Comparison of ENCODE assay signal across 31 cellular contexts in genomic region chr16:51487880-51488279, GRCh38.
DNase-seq lines count a peak whose midpoint lies in the region; ATAC-seq, FAIRE-seq and TF ChIP-seq lines count a peak whose summit lies in the region.
"Had no signal": no experiment of that assay in that cellular context is flagged by ENCODE, and none has a peak within 500 bp of the region (broad histone marks: within the 10 kb centered on the region; RNA-seq: fewer than 3 reads in every experiment).

No MANE protein-coding gene starts in this region.

- H2AFZ ChIP-seq in HepG2 (ENCODE audit: low read length): no peak overlapping the region

- no peaks in the 10 kb centered on the region for H3K27me3 ChIP-seq in HepG2 (ENCODE audit: control insufficient read depth in 1 of 2, insufficient read depth in 2 of 2, low read length in 2 of 2)
- no peaks in the 10 kb centered on the region for H3K27me3 ChIP-seq in right lobe of liver
- H3K27me3 ChIP-seq: BE2C; BLaER1; BLaER1 treated with 17β-estradiol and CSF1 and Interleukin-3, amounts not matched to agents 10 nM and 100 nM had no signal

- no peak for FAIRE-seq in HepG2 (lab: Jason Lieb, UNC)
- FAIRE-seq: A204.1, A549, D721Med had no signal

- H4K20me1 ChIP-seq in HepG2 (ENCODE audit: insufficient read depth, low read length): no peaks in the 10 kb centered on the region
- H4K20me1 ChIP-seq: BLaER1; BLaER1 treated with 17β-estradiol and CSF1 and Interleukin-3, amounts not matched to agents 10 nM and 100 nM had no signal

- TF ChIP-seq POLR2A in HepG2 (IDR thresholded peaks at IDR 0.05; ENCODE audit: insufficient read depth in 1 of 2, low read depth in 2 of 2, low read length in 2 of 2) (no peak), right lobe of liver (IDR thresholded peaks at IDR 0.05) (no peak)

- intact Hi-C loops in HepG2 (cut with micrococcal nuclease; ENCODE audit: unreplicated experiment): no loop called here
- intact Hi-C loops in right lobe of liver (cut with DNase I): no loop called here

- H3K9me3 ChIP-seq in HepG2 (ENCODE audit: low read length): peaks cover 19% of the 10 kb centered on the region
- H3K9me3 ChIP-seq in right lobe of liver: no peaks in the 10 kb centered on the region
- H3K9me3 ChIP-seq in HEK293 (ENCODE audit: control insufficient read depth, insufficient read depth, low read depth, low read length): no peaks in the 10 kb centered on the region; the same call in 1 of the 2 replicates
- H3K9me3 ChIP-seq: BE2C had no signal

- H3K36me3 ChIP-seq in HepG2 (replicated peaks in 1 of 2; ENCODE audit: control insufficient read depth in 1 of 2, insufficient read depth in 2 of 2, low read length in 2 of 2) (no peaks in the 10 kb centered on the region), right lobe of liver (no peaks in the 10 kb centered on the region), HEK293 (ENCODE audit: control insufficient read depth in 2 of 2, insufficient read depth in 1 of 2, low read length in 2 of 2) (no peaks in the 10 kb centered on the region)
- H3K36me3 ChIP-seq: BE2C, BLaER1 had no signal

- no peak overlapping the region for H3K4me2 ChIP-seq in HepG2 (ENCODE audit: low read depth, low read length)
- H3K4me2 ChIP-seq: A549; BLaER1; BLaER1 treated with 17β-estradiol and CSF1 and Interleukin-3, amounts not matched to agents 10 nM and 100 nM had no signal

- WGBS in HepG2 (ENCODE audit: low lambda C conversion rate): 0% methylated on average over 2 of the region's 2 CpGs
- WGBS in right lobe of liver (ENCODE audit: insufficient coverage, low coverage, low lambda C conversion rate, missing lambda C conversion rate): 88% methylated on average over 2 of the region's 2 CpGs

- H3K4me1 ChIP-seq in HepG2 (ENCODE audit: insufficient read depth, low read length) (no peaks in the 10 kb centered on the region), right lobe of liver (no peaks in the 10 kb centered on the region), HEK293 (ENCODE audit: control insufficient read depth, insufficient read depth, low read length) (peaks cover 11% of the 10 kb centered on the region; the same call in 1 of the 2 replicates)
- H3K4me1 ChIP-seq: A549; BE2C; BLaER1 treated with 17β-estradiol and CSF1 and Interleukin-3, amounts not matched to agents 10 nM and 100 nM; Caco-2 had no signal

- DNase-seq in HepG2 (ENCODE audit: low spot score) (no peak), right lobe of liver (no peak)
- DNase-seq: 8988T; ACHN; AML-193; BE2C; C1 segment of cervical spinal cord; Caco-2; Calu3; CD4-positive, alpha-beta memory T cell; CD4-positive, alpha-beta T cell; CD4-positive, CD25-positive, alpha-beta regulatory T cell; CD8-positive, alpha-beta memory T cell; CD8-positive, alpha-beta T cell; COR-L47; DMS 273 treated with DMSO at 0.1 percent for 48 hours; DMS153; DMS53; DMS79; DMS79 treated with DMSO at 0.1 percent for 48 hours; DND-41; EL had no signal

- H3K4me3 ChIP-seq in HepG2 (replicated peaks in 1 of 3; ENCODE audit: insufficient read depth in 1 of 3, low read depth in 2 of 3, low read length in 3 of 3) (no peak overlapping the region), right lobe of liver (no peak overlapping the region), HEK293 (ENCODE audit: low read depth, low read length) (no peak overlapping the region)
- H3K4me3 ChIP-seq: A549; BLaER1; BLaER1 treated with 17β-estradiol and CSF1 and Interleukin-3, amounts not matched to agents 10 nM and 100 nM had no signal

- in situ Hi-C loops in HepG2 (cut with HindIII; ENCODE audit: extremely low pct_ligation_motif_present, low pct_unique_long_range_greater_than_20kb): no loop called here

- BruUV-seq in HepG2 (replicated peaks; lab: Mats Ljungman, UMichigan): no TSS peak

- H3K9ac ChIP-seq in HepG2 (ENCODE audit: insufficient read depth, low read depth, low read length): no peak overlapping the region
- H3K9ac ChIP-seq: BLaER1; BLaER1 treated with 17β-estradiol and CSF1 and Interleukin-3, amounts not matched to agents 10 nM and 100 nM had no signal

- ATAC-seq in HepG2 (no peak), right lobe of liver (no peak), GM18873 (IDR thresholded peaks at IDR 0.05; ENCODE audit: low FRiP score, unreplicated experiment) (no peak)
- ATAC-seq: A549; CD8-positive, alpha-beta T cell had no signal

- POLR2A ChIA-PET in HepG2 (lab: Yijun Ruan, JAX) (no interaction called here), HEK293 (lab: Yijun Ruan, JAX) (no interaction called here)

- no peak for TF ChIP-seq RAD21 in HepG2 (CRISPR knock-in tag; IDR thresholded peaks at IDR 0.05)

- H3K79me2 ChIP-seq in HepG2 (ENCODE audit: insufficient read depth, low read length): no peaks in the 10 kb centered on the region

- CTCF ChIA-PET in HepG2 (lab: Yijun Ruan, JAX; ENCODE audit: low intra/inter-chr PET ratio, low total read pairs) (no interaction called here), HEK293 (lab: Yijun Ruan, JAX) (no interaction called here)

- TF ChIP-seq EP300 in HepG2 (IDR thresholded peaks at IDR 0.05; ENCODE audit: low read depth in 2 of 2, low read length in 2 of 2) (no peak), HepG2 (CRISPR knock-in tag; IDR thresholded peaks at IDR 0.05; ENCODE audit: borderline replicate concordance) (no peak)

- no peak for TF ChIP-seq CTCF in HepG2 (CRISPR knock-in tag; IDR thresholded peaks at IDR 0.05)
- no peak for TF ChIP-seq CTCF in right lobe of liver (IDR thresholded peaks at IDR 0.05)
- no peak for TF ChIP-seq CTCF in HEK293 (tag by site-specific recombination; IDR thresholded peaks at IDR 0.05)

- H3K27ac ChIP-seq in HepG2 (ENCODE audit: extremely low read length, insufficient read depth, low read length) (no peak overlapping the region), right lobe of liver (no peak overlapping the region), HEK293 (ENCODE audit: extremely low read depth, low read depth, low read length) (no peak overlapping the region)
- H3K27ac ChIP-seq: 22Rv1; A549; BLaER1; BLaER1 treated with 17β-estradiol and CSF1 and Interleukin-3, amounts not matched to agents 10 nM and 100 nM; C4-2B had no signal

TF ChIP-seq in HepG2, 621 proteins besides CTCF, POLR2A, EP300 and RAD21:
- TF ChIP-seq PHF20 (CRISPR knock-in tag; IDR thresholded peaks at IDR 0.05) (no peak), ATF7 (IDR thresholded peaks at IDR 0.05) (peak; percentile 93), ATF7 (CRISPR knock-in tag; IDR thresholded peaks at IDR 0.05) (no peak), HIVEP1 (CRISPR knock-in tag; IDR thresholded peaks at IDR 0.05) (no peak), ERF (CRISPR knock-in tag; IDR thresholded peaks at IDR 0.05) (no peak), ZNF781 (CRISPR knock-in tag; IDR thresholded peaks at IDR 0.05; ENCODE audit: borderline replicate concordance, not compliant biosample characterization) (no peak), TOPORS (CRISPR knock-in tag; IDR thresholded peaks at IDR 0.05) (no peak)
- TF ChIP-seq, protein P1, sequence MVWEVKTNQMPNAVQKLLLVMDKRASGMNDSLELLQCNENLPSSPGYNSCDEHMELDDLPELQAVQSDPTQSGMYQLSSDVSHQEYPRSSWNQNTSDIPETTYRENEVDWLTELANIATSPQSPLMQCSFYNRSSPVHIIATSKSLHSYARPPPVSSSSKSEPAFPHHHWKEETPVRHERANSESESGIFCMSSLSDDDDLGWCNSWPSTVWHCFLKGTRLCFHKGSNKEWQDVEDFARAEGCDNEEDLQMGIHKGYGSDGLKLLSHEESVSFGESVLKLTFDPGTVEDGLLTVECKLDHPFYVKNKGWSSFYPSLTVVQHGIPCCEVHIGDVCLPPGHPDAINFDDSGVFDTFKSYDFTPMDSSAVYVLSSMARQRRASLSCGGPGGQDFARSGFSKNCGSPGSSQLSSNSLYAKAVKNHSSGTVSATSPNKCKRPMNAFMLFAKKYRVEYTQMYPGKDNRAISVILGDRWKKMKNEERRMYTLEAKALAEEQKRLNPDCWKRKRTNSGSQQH (CRISPR knock-in tag; IDR thresholded peaks at IDR 0.05; ENCODE audit: low read depth): no peak

TF ChIP-seq in HEK293, 187 proteins besides CTCF, POLR2A, EP300 and RAD21:
- TF ChIP-seq HOXD13 (CRISPR knock-in tag; IDR thresholded peaks at IDR 0.05; ENCODE audit: borderline replicate concordance) (no peak), ATF2 (tag by site-specific recombination; IDR thresholded peaks at IDR 0.05; ENCODE audit: low read depth) (peak; percentile 44; the same call in 1 of the 2 replicates), SP7 (tag by site-specific recombination; IDR thresholded peaks at IDR 0.05) (no peak)
- TF ChIP-seq, protein P2, sequence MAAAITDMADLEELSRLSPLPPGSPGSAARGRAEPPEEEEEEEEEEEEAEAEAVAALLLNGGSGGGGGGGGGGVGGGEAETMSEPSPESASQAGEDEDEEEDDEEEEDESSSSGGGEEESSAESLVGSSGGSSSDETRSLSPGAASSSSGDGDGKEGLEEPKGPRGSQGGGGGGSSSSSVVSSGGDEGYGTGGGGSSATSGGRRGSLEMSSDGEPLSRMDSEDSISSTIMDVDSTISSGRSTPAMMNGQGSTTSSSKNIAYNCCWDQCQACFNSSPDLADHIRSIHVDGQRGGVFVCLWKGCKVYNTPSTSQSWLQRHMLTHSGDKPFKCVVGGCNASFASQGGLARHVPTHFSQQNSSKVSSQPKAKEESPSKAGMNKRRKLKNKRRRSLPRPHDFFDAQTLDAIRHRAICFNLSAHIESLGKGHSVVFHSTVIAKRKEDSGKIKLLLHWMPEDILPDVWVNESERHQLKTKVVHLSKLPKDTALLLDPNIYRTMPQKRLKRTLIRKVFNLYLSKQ (tag by site-specific recombination; IDR thresholded peaks at IDR 0.05; ENCODE audit: borderline replicate concordance): no peak

Comparison
In these comparisons a context has a peak if more than half of its experiments do, and no peak if none do; other contexts are left out.
1. Of the 63 proteins assayed by ChIP-seq in both HepG2 and HEK293: peak only in HepG2: none; only in HEK293: ATF2; in both: none; in neither: 62.